ENCODE assay signal across 13 cellular contexts in the genomic region with DNA sequence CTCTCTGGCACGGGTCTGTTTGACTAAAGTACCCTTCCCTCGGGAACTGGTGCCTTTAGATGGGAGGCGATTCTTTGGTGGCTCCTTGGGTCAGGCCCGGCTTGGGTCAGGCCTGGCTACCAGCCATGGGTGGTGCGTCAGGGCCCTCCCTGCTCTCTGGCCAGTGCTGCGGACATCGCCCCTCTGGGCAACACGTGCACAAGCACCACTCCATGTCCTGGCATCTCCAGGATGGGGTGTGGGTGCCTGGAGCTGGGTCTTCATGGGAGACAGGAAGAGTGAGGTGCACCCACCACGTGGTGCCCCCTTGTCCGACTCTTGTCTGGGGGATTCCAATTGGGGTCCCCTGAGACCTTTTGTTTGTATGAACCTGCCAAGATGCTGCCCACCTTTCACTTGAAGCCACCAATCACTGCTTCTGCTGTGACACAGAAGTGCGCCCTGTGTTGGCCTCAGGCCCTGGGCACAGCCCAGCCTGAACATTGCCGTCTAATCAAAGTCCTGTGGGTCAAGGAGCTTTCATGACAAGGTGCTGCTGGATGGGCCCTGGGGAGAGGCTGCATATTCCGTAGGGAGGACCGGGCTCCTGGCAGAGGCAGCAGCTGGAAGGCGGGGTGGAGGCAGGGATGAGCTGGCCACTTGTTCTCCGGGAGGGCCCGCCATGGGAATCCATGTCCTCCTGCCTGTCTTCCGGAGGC. TPM values are rescaled to one million over a fixed set of nuclear protein-coding genes. Genes with fewer than 3 reads are reported as not detected.
DNase-seq lines count a peak whose midpoint lies in the region; ATAC-seq lines count a peak whose summit lies in the region.
"Had no signal": no experiment of that assay in that cellular context is flagged by ENCODE, and none has a peak within 500 bp of the region (broad histone marks: within the 10 kb centered on the region; RNA-seq: fewer than 3 reads in every experiment).

No MANE protein-coding gene starts in this region.

- intact Hi-C loops in activated naive CD4-positive, alpha-beta T cell treated with anti-CD3 and anti-CD28 coated beads for 36 hours (cut with micrococcal nuclease): loop anchor here (10.0 kb wide), 1 partner anchor 249 kb away; no protein-coding TSS in a partner anchor

- H3K9me3 Mint-ChIP-seq in activated naive CD4-positive, alpha-beta T cell treated with anti-CD3 and anti-CD28 coated beads for 36 hours: no peaks in the 10 kb centered on the region
- H3K9me3 Mint-ChIP-seq in memory B cell: no peaks in the 10 kb centered on the region
- no peaks in the 10 kb centered on the region for H3K9me3 Mint-ChIP-seq in stimulated activated naive B cell treated with anti-CD40 and anti-IgM and Interleukin-4, amounts not matched to agents 10 μg/mL and 1 μg/mL and 100 μg/mL, for 72 hours

- H3K9me3 ChIP-seq in T-helper 17 cell (ENCODE audit: control insufficient read depth, low read length, poor library complexity, severe bottlenecking): no peaks in the 10 kb centered on the region
- H3K9me3 ChIP-seq: colonic mucosa had no signal

- H3K36me3 Mint-ChIP-seq in activated naive CD4-positive, alpha-beta T cell treated with anti-CD3 and anti-CD28 coated beads for 36 hours (ENCODE audit: low read depth): no peaks in the 10 kb centered on the region
- H3K36me3 Mint-ChIP-seq in T-helper 17 cell (ENCODE audit: low read depth) (no peaks in the 10 kb centered on the region), memory B cell (no peaks in the 10 kb centered on the region)
- no peaks in the 10 kb centered on the region for H3K36me3 Mint-ChIP-seq in stimulated activated naive B cell treated with anti-CD40 and anti-IgM and Interleukin-4, amounts not matched to agents 10 μg/mL and 1 μg/mL and 100 μg/mL, for 72 hours

- peak; percentile 9 for DNase-seq in activated naive CD4-positive, alpha-beta T cell treated with anti-CD3 and anti-CD28 coated beads, Interleukin-2, amount 50 U/mL, for 16 hours
- no peak for DNase-seq in activated naive CD4-positive, alpha-beta T cell treated with anti-CD3 and anti-CD28 coated beads for 36 hours
- DNase-seq in T-helper 17 cell: no peak
- no peak for DNase-seq in memory B cell (ENCODE audit: low spot score in 2 of 2)
- no peak for DNase-seq in stimulated activated naive B cell treated with anti-CD40 and anti-IgM and Interleukin-4, amounts not matched to agents 10 μg/mL and 1 μg/mL and 100 μg/mL, for 72 hours
- no peak for DNase-seq in DMS153 treated with DMSO at 0.1 percent for 48 hours (lab: John Stamatoyannopoulos, UW; ENCODE audit: unreplicated experiment)
- DNase-seq: colonic mucosa; COR-L47; NCI-H187; NCI-H345; NK-92 treated with Interleukin-12 subunit alpha and Interleukin-12 subunit beta, amount 100 ng/mL, for 24 hours had no signal

- ATAC-seq in T-helper 17 cell: no peak
- no peak for ATAC-seq in memory B cell (ENCODE audit: low read depth)
- no peak for ATAC-seq in stimulated activated naive B cell treated with anti-CD40 and anti-IgM and Interleukin-4, amounts not matched to agents 10 μg/mL and 1 μg/mL and 100 μg/mL, for 72 hours (replicated peaks)
- ATAC-seq in HG03565 (IDR thresholded peaks at IDR 0.05; ENCODE audit: unreplicated experiment): no peak
- ATAC-seq in HG03571 (IDR thresholded peaks at IDR 0.05; ENCODE audit: unreplicated experiment): no peak

- no peak overlapping the region for H3K4me3 Mint-ChIP-seq in activated naive CD4-positive, alpha-beta T cell treated with anti-CD3 and anti-CD28 coated beads for 36 hours
- H3K4me3 Mint-ChIP-seq in T-helper 17 cell (no peak overlapping the region), memory B cell (no peak overlapping the region)
- H3K4me3 Mint-ChIP-seq in stimulated activated naive B cell treated with anti-CD40 and anti-IgM and Interleukin-4, amounts not matched to agents 10 μg/mL and 1 μg/mL and 100 μg/mL, for 72 hours: no peak overlapping the region

- no peaks in the 10 kb centered on the region for H3K27me3 Mint-ChIP-seq in activated naive CD4-positive, alpha-beta T cell treated with anti-CD3 and anti-CD28 coated beads for 36 hours (ENCODE audit: low read depth)
- H3K27me3 Mint-ChIP-seq in T-helper 17 cell: no peaks in the 10 kb centered on the region
- no peaks in the 10 kb centered on the region for H3K27me3 Mint-ChIP-seq in memory B cell
- no peaks in the 10 kb centered on the region for H3K27me3 Mint-ChIP-seq in stimulated activated naive B cell treated with anti-CD40 and anti-IgM and Interleukin-4, amounts not matched to agents 10 μg/mL and 1 μg/mL and 100 μg/mL, for 72 hours

- H3K27ac Mint-ChIP-seq in activated naive CD4-positive, alpha-beta T cell treated with anti-CD3 and anti-CD28 coated beads for 36 hours: no peak overlapping the region
- H3K27ac Mint-ChIP-seq in T-helper 17 cell: peak overlapping the region; percentile 72
- peak overlapping the region; percentile 41 for H3K27ac Mint-ChIP-seq in memory B cell
- peak overlapping the region; percentile 59 for H3K27ac Mint-ChIP-seq in stimulated activated naive B cell treated with anti-CD40 and anti-IgM and Interleukin-4, amounts not matched to agents 10 μg/mL and 1 μg/mL and 100 μg/mL, for 72 hours

- peaks cover 7% of the 10 kb centered on the region for H3K4me1 Mint-ChIP-seq in activated naive CD4-positive, alpha-beta T cell treated with anti-CD3 and anti-CD28 coated beads for 36 hours (ENCODE audit: low read depth)
- peaks cover 15% of the 10 kb centered on the region for H3K4me1 Mint-ChIP-seq in T-helper 17 cell
- H3K4me1 Mint-ChIP-seq in memory B cell: peaks cover 10% of the 10 kb centered on the region
- H3K4me1 Mint-ChIP-seq in stimulated activated naive B cell treated with anti-CD40 and anti-IgM and Interleukin-4, amounts not matched to agents 10 μg/mL and 1 μg/mL and 100 μg/mL, for 72 hours: peaks cover 13 to 30% of the 10 kb centered on the region in 2 donors

- CTCF ChIA-PET in activated naive CD4-positive, alpha-beta T cell treated with anti-CD3 and anti-CD28 coated beads for 36 hours (lab: Charles Lee): interaction anchor here (1.0 kb wide), 1 partner anchor 68 kb away, joined by 3 read pairs; no protein-coding TSS in a partner anchor

RNA-seq across cellular contexts. Expression of gene PWWP2B, which starts 11.1 kb away (rescaled TPM):
- 1 to 10 TPM; 1.5 to 2.2 TPM for total RNA-seq in activated naive CD4-positive, alpha-beta T cell treated with anti-CD3 and anti-CD28 coated beads for 36 hours
- 10 to 100 TPM; 15.7 to 16.7 TPM for total RNA-seq in T-helper 17 cell

RNA-seq across cellular contexts. Expression of gene LRRC27, which starts 53.9 kb away (rescaled TPM):
- 1 to 10 TPM; 1.5 to 1.9 TPM for total RNA-seq in activated naive CD4-positive, alpha-beta T cell treated with anti-CD3 and anti-CD28 coated beads for 36 hours
- 1 to 10 TPM; 3.5 to 7.6 TPM for total RNA-seq in T-helper 17 cell

Comparison
In these comparisons a context has a peak if more than half of its experiments do, and no peak if none do; other contexts are left out.
1. RNA of gene PWWP2B, which starts 11.1 kb away (total RNA-seq): 15.7 to 16.7 TPM in T-helper 17 cell; 1.5 to 2.2 TPM in activated naive CD4-positive, alpha-beta T cell treated with anti-CD3 and anti-CD28 coated beads for 36 hours; every median in the first group is over 4 times any median in the second.